In the genomic region with DNA sequence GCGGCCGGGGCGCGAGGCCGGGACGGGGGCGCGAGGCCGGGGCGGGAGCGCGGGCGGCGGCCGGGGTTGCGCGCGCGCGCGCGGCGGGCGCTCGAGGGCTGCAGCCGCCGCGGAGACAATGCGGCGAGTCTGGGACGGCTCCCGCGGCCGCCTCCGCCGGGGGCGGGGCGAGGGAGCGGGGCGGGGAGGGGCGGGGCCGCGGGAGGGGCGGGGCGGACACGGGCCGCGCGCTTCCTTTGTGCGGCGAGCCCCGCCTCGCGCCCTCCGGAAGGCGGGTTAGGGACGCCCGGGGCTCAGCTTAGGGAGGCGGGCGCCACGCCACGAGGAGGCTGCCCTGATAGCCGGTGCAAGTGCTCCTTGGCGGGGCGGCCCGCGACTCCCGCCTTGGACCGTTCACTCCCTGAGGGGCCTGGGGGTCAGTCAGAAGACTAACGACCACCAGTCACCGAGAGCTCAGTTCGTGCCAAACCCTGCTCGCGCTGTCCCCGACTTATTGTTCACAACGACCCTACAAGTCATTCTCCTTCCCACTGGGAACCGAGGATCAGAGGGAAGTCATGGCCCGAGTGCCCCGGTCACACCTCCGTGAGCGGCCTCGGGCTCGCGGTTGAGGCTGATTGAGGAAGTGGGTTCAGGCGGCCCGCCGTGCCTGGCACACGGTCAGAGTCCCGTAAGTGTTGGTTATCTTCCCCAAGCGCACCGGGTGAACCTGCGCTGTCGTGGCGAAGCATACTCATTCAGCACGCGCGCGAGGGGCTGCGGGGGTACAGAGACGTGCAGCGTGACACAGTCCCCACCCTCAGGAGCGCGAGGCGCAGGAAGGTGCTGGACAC, we compare ENCODE assay signal across 1 cellular context.
A peak's percentile ranks its signal among the peaks of the same experiment; 100 is the strongest.
TF ChIP-seq lines count a peak whose summit lies in the region.

No MANE protein-coding gene starts in this region.

TF ChIP-seq in HepG2, 621 proteins besides CTCF, POLR2A, EP300 and RAD21 (continued from another document and continues in another):
- TF ChIP-seq, protein P1, sequence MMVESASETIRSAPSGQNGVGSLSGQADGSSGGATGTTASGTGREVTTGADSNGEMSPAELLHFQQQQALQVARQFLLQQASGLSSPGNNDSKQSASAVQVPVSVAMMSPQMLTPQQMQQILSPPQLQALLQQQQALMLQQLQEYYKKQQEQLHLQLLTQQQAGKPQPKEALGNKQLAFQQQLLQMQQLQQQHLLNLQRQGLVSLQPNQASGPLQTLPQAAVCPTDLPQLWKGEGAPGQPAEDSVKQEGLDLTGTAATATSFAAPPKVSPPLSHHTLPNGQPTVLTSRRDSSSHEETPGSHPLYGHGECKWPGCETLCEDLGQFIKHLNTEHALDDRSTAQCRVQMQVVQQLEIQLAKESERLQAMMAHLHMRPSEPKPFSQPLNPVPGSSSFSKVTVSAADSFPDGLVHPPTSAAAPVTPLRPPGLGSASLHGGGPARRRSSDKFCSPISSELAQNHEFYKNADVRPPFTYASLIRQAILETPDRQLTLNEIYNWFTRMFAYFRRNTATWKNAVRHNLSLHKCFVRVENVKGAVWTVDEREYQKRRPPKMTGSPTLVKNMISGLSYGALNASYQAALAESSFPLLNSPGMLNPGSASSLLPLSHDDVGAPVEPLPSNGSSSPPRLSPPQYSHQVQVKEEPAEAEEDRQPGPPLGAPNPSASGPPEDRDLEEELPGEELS (CRISPR knock-in tag; IDR thresholded peaks at IDR 0.05) = peak; percentile 30; the same call in 1 of the 2 replicates
- TF ChIP-seq HES4 (CRISPR knock-in tag; IDR thresholded peaks at IDR 0.05; ENCODE audit: borderline replicate concordance) (peak; percentile 83; the same call in 1 of the 2 replicates), ARID2 (CRISPR knock-in tag; IDR thresholded peaks at IDR 0.05; ENCODE audit: borderline replicate concordance) (peak; percentile 63; the same call in 1 of the 2 replicates), ZNF558 (CRISPR knock-in tag; IDR thresholded peaks at IDR 0.05; ENCODE audit: borderline replicate concordance) (peak; percentile 77; the same call in 1 of the 2 replicates), ZNF556 (CRISPR knock-in tag; IDR thresholded peaks at IDR 0.05; ENCODE audit: borderline replicate concordance) (no peak), ATF7 (IDR thresholded peaks at IDR 0.05) (no peak), ATF7 (CRISPR knock-in tag; IDR thresholded peaks at IDR 0.05) (no peak), FOXM1 (CRISPR knock-in tag; IDR thresholded peaks at IDR 0.05) (no peak), NFKB2 (CRISPR knock-in tag; IDR thresholded peaks at IDR 0.05; ENCODE audit: borderline replicate concordance) (peak; percentile 87; the same call in 1 of the 2 replicates), ZNF180 (CRISPR knock-in tag; IDR thresholded peaks at IDR 0.05; ENCODE audit: borderline replicate concordance, low read depth) (peak; percentile 70; the same call in 1 of the 2 replicates), ZNF225 (CRISPR knock-in tag; IDR thresholded peaks at IDR 0.05) (no peak), SP1 (IDR thresholded peaks at IDR 0.05) (no peak), SP1 (CRISPR knock-in tag; IDR thresholded peaks at IDR 0.05) (peak; percentile 66), AHR (CRISPR knock-in tag; IDR thresholded peaks at IDR 0.05) (no peak), MTF1 (CRISPR knock-in tag; IDR thresholded peaks at IDR 0.05) (no peak), ZNF224 (CRISPR knock-in tag; IDR thresholded peaks at IDR 0.05) (0 out of 2 replicates have a peak, but pooled peaks have one; percentile 13), SRSF9 (IDR thresholded peaks at IDR 0.05; ENCODE audit: borderline replicate concordance, insufficient read depth, low read depth, low read length, poor library complexity, severe bottlenecking) (no peak), PRPF4 (IDR thresholded peaks at IDR 0.05; ENCODE audit: low read depth, low read length, poor library complexity, severe bottlenecking) (no peak)
- TF ChIP-seq, protein P2, sequence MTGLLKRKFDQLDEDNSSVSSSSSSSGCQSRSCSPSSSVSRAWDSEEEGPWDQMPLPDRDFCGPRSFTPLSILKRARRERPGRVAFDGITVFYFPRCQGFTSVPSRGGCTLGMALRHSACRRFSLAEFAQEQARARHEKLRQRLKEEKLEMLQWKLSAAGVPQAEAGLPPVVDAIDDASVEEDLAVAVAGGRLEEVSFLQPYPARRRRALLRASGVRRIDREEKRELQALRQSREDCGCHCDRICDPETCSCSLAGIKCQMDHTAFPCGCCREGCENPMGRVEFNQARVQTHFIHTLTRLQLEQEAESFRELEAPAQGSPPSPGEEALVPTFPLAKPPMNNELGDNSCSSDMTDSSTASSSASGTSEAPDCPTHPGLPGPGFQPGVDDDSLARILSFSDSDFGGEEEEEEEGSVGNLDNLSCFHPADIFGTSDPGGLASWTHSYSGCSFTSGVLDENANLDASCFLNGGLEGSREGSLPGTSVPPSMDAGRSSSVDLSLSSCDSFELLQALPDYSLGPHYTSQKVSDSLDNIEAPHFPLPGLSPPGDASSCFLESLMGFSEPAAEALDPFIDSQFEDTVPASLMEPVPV (CRISPR knock-in tag; IDR thresholded peaks at IDR 0.05) = peak; percentile 84; the same call in 1 of the 2 replicates
- TF ChIP-seq, protein P3, sequence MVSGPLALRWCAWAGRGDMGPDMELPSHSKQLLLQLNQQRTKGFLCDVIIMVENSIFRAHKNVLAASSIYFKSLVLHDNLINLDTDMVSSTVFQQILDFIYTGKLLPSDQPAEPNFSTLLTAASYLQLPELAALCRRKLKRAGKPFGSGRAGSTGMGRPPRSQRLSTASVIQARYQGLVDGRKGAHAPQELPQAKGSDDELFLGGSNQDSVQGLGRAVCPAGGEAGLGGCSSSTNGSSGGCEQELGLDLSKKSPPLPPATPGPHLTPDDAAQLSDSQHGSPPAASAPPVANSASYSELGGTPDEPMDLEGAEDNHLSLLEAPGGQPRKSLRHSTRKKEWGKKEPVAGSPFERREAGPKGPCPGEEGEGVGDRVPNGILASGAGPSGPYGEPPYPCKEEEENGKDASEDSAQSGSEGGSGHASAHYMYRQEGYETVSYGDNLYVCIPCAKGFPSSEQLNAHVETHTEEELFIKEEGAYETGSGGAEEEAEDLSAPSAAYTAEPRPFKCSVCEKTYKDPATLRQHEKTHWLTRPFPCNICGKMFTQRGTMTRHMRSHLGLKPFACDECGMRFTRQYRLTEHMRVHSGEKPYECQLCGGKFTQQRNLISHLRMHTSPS (CRISPR knock-in tag; IDR thresholded peaks at IDR 0.05; ENCODE audit: low read depth) = peak; percentile 70; the same call in 1 of the 2 replicates
- TF ChIP-seq, protein P4, sequence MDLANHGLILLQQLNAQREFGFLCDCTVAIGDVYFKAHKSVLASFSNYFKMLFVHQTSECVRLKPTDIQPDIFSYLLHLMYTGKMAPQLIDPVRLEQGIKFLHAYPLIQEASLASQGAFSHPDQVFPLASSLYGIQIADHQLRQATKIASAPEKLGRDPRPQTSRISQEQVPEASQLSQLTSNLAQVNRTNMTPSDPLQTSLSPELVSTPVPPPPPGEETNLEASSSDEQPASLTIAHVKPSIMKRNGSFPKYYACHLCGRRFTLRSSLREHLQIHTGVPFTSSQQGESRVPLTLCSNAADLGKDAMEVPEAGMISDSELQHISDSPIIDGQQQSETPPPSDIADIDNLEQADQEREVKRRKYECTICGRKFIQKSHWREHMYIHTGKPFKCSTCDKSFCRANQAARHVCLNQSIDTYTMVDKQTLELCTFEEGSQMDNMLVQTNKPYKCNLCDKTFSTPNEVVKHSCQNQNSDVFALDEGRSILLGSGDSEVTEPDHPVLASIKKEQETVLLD (CRISPR knock-in tag; IDR thresholded peaks at IDR 0.05; ENCODE audit: low read depth) = peak; percentile 63; the same call in 1 of the 2 replicates
- TF ChIP-seq, protein P5, sequence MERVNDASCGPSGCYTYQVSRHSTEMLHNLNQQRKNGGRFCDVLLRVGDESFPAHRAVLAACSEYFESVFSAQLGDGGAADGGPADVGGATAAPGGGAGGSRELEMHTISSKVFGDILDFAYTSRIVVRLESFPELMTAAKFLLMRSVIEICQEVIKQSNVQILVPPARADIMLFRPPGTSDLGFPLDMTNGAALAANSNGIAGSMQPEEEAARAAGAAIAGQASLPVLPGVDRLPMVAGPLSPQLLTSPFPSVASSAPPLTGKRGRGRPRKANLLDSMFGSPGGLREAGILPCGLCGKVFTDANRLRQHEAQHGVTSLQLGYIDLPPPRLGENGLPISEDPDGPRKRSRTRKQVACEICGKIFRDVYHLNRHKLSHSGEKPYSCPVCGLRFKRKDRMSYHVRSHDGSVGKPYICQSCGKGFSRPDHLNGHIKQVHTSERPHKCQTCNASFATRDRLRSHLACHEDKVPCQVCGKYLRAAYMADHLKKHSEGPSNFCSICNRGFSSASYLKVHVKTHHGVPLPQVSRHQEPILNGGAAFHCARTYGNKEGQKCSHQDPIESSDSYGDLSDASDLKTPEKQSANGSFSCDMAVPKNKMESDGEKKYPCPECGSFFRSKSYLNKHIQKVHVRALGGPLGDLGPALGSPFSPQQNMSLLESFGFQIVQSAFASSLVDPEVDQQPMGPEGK (CRISPR knock-in tag; IDR thresholded peaks at IDR 0.05) = no peak; the same call in none of the 2 replicates
- TF ChIP-seq, protein P6, sequence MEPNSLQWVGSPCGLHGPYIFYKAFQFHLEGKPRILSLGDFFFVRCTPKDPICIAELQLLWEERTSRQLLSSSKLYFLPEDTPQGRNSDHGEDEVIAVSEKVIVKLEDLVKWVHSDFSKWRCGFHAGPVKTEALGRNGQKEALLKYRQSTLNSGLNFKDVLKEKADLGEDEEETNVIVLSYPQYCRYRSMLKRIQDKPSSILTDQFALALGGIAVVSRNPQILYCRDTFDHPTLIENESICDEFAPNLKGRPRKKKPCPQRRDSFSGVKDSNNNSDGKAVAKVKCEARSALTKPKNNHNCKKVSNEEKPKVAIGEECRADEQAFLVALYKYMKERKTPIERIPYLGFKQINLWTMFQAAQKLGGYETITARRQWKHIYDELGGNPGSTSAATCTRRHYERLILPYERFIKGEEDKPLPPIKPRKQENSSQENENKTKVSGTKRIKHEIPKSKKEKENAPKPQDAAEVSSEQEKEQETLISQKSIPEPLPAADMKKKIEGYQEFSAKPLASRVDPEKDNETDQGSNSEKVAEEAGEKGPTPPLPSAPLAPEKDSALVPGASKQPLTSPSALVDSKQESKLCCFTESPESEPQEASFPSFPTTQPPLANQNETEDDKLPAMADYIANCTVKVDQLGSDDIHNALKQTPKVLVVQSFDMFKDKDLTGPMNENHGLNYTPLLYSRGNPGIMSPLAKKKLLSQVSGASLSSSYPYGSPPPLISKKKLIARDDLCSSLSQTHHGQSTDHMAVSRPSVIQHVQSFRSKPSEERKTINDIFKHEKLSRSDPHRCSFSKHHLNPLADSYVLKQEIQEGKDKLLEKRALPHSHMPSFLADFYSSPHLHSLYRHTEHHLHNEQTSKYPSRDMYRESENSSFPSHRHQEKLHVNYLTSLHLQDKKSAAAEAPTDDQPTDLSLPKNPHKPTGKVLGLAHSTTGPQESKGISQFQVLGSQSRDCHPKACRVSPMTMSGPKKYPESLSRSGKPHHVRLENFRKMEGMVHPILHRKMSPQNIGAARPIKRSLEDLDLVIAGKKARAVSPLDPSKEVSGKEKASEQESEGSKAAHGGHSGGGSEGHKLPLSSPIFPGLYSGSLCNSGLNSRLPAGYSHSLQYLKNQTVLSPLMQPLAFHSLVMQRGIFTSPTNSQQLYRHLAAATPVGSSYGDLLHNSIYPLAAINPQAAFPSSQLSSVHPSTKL (CRISPR knock-in tag; IDR thresholded peaks at IDR 0.05) = peak; percentile 26; the same call in 1 of the 2 replicates
- TF ChIP-seq, protein P7, sequence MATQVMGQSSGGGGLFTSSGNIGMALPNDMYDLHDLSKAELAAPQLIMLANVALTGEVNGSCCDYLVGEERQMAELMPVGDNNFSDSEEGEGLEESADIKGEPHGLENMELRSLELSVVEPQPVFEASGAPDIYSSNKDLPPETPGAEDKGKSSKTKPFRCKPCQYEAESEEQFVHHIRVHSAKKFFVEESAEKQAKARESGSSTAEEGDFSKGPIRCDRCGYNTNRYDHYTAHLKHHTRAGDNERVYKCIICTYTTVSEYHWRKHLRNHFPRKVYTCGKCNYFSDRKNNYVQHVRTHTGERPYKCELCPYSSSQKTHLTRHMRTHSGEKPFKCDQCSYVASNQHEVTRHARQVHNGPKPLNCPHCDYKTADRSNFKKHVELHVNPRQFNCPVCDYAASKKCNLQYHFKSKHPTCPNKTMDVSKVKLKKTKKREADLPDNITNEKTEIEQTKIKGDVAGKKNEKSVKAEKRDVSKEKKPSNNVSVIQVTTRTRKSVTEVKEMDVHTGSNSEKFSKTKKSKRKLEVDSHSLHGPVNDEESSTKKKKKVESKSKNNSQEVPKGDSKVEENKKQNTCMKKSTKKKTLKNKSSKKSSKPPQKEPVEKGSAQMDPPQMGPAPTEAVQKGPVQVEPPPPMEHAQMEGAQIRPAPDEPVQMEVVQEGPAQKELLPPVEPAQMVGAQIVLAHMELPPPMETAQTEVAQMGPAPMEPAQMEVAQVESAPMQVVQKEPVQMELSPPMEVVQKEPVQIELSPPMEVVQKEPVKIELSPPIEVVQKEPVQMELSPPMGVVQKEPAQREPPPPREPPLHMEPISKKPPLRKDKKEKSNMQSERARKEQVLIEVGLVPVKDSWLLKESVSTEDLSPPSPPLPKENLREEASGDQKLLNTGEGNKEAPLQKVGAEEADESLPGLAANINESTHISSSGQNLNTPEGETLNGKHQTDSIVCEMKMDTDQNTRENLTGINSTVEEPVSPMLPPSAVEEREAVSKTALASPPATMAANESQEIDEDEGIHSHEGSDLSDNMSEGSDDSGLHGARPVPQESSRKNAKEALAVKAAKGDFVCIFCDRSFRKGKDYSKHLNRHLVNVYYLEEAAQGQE (IDR thresholded peaks at IDR 0.05; ENCODE audit: borderline replicate concordance in 1 of 2, low read depth in 1 of 2, low read length in 2 of 2) = no peak
- TF ChIP-seq, protein P8, sequence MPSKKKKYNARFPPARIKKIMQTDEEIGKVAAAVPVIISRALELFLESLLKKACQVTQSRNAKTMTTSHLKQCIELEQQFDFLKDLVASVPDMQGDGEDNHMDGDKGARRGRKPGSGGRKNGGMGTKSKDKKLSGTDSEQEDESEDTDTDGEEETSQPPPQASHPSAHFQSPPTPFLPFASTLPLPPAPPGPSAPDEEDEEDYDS (CRISPR knock-in tag; IDR thresholded peaks at IDR 0.05) = 0 out of 2 replicates have a peak, but pooled peaks have one; percentile 25
